In genomic region chr7:153398370-153398769, GRCh38 we compare ENCODE assay signal across 1 cellular context.
TF ChIP-seq lines count a peak whose summit lies in the region.

No MANE protein-coding gene starts in this region.

TF ChIP-seq in K562, 482 proteins besides CTCF, POLR2A, EP300 and RAD21 (continued from another document):
- no peak for TF ChIP-seq NFYB (IDR thresholded peaks at IDR 0.05; ENCODE audit: extremely low read depth, insufficient read length)
- TF ChIP-seq XRCC5 (IDR thresholded peaks at IDR 0.05; ENCODE audit: low read depth, low read length), result no peak
- no peak for TF ChIP-seq U2AF1 (optimal IDR thresholded peaks at IDR 0.05; ENCODE audit: low read depth, low read length)
- TF ChIP-seq HOXB6 (CRISPR knock-in tag; IDR thresholded peaks at IDR 0.05; ENCODE audit: borderline replicate concordance), result no peak
- TF ChIP-seq GTF2B (IDR thresholded peaks at IDR 0.05; ENCODE audit: extremely low read depth, insufficient read length), result no peak
- TF ChIP-seq ZNF561 (CRISPR knock-in tag; conservative IDR thresholded peaks at IDR 0.05), result no peak
- TF ChIP-seq, protein P1, sequence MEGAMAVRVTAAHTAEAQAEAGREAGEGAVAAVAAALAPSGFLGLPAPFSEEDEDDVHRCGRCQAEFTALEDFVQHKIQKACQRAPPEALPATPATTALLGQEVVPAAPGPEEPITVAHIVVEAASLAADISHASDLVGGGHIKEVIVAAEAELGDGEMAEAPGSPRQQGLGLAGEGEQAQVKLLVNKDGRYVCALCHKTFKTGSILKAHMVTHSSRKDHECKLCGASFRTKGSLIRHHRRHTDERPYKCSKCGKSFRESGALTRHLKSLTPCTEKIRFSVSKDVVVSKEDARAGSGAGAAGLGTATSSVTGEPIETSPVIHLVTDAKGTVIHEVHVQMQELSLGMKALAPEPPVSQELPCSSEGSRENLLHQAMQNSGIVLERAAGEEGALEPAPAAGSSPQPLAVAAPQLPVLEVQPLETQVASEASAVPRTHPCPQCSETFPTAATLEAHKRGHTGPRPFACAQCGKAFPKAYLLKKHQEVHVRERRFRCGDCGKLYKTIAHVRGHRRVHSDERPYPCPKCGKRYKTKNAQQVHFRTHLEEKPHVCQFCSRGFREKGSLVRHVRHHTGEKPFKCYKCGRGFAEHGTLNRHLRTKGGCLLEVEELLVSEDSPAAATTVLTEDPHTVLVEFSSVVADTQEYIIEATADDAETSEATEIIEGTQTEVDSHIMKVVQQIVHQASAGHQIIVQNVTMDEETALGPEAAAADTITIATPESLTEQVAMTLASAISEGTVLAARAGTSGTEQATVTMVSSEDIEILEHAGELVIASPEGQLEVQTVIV (CRISPR knock-in tag; IDR thresholded peaks at IDR 0.05; ENCODE audit: borderline replicate concordance), result no peak
- TF ChIP-seq, protein P2, sequence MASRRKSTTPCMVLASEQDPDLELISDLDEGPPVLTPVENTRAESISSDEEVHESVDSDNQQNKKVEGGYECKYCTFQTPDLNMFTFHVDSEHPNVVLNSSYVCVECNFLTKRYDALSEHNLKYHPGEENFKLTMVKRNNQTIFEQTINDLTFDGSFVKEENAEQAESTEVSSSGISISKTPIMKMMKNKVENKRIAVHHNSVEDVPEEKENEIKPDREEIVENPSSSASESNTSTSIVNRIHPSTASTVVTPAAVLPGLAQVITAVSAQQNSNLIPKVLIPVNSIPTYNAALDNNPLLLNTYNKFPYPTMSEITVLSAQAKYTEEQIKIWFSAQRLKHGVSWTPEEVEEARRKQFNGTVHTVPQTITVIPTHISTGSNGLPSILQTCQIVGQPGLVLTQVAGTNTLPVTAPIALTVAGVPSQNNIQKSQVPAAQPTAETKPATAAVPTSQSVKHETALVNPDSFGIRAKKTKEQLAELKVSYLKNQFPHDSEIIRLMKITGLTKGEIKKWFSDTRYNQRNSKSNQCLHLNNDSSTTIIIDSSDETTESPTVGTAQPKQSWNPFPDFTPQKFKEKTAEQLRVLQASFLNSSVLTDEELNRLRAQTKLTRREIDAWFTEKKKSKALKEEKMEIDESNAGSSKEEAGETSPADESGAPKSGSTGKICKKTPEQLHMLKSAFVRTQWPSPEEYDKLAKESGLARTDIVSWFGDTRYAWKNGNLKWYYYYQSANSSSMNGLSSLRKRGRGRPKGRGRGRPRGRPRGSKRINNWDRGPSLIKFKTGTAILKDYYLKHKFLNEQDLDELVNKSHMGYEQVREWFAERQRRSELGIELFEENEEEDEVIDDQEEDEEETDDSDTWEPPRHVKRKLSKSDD (conservative IDR thresholded peaks at IDR 0.05; ENCODE audit: low read length), result no peak
- TF ChIP-seq RNF2 (IDR thresholded peaks at IDR 0.05), result no peak
- TF ChIP-seq TSC22D4 (tag; IDR thresholded peaks at IDR 0.05), result no peak
- TF ChIP-seq, protein P3, sequence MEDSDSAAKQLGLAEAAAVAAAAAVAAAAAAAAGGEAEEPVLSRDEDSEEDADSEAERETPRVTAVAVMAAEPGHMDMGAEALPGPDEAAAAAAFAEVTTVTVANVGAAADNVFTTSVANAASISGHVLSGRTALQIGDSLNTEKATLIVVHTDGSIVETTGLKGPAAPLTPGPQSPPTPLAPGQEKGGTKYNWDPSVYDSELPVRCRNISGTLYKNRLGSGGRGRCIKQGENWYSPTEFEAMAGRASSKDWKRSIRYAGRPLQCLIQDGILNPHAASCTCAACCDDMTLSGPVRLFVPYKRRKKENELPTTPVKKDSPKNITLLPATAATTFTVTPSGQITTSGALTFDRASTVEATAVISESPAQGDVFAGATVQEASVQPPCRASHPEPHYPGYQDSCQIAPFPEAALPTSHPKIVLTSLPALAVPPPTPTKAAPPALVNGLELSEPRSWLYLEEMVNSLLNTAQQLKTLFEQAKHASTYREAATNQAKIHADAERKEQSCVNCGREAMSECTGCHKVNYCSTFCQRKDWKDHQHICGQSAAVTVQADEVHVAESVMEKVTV (CRISPR knock-in tag; IDR thresholded peaks at IDR 0.05), result 0 out of 2 replicates have a peak, but pooled peaks have one; percentile 16
- TF ChIP-seq, protein P4, sequence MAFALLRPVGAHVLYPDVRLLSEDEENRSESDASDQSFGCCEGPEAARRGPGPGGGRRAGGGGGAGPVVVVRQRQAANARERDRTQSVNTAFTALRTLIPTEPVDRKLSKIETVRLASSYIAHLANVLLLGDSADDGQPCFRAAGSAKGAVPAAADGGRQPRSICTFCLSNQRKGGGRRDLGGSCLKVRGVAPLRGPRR (CRISPR knock-in tag; IDR thresholded peaks at IDR 0.05), result no peak
- no peak for TF ChIP-seq HMGN3 (IDR thresholded peaks at IDR 0.05; ENCODE audit: borderline replicate concordance, extremely low read depth, insufficient read length, low read depth, low read length)
- no peak for TF ChIP-seq MECOM (CRISPR knock-in tag; IDR thresholded peaks at IDR 0.05)
- TF ChIP-seq, protein P5, sequence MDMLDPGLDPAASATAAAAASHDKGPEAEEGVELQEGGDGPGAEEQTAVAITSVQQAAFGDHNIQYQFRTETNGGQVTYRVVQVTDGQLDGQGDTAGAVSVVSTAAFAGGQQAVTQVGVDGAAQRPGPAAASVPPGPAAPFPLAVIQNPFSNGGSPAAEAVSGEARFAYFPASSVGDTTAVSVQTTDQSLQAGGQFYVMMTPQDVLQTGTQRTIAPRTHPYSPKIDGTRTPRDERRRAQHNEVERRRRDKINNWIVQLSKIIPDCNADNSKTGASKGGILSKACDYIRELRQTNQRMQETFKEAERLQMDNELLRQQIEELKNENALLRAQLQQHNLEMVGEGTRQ (CRISPR knock-in tag; IDR thresholded peaks at IDR 0.05), result no peak
- TF ChIP-seq HSF4 (CRISPR knock-in tag; IDR thresholded peaks at IDR 0.05; ENCODE audit: borderline replicate concordance), result no peak
- TF ChIP-seq ZNF780A (CRISPR knock-in tag; IDR thresholded peaks at IDR 0.05), result no peak
- no peak for TF ChIP-seq IRF9 (tag; IDR thresholded peaks at IDR 0.05)
- TF ChIP-seq, protein P6, sequence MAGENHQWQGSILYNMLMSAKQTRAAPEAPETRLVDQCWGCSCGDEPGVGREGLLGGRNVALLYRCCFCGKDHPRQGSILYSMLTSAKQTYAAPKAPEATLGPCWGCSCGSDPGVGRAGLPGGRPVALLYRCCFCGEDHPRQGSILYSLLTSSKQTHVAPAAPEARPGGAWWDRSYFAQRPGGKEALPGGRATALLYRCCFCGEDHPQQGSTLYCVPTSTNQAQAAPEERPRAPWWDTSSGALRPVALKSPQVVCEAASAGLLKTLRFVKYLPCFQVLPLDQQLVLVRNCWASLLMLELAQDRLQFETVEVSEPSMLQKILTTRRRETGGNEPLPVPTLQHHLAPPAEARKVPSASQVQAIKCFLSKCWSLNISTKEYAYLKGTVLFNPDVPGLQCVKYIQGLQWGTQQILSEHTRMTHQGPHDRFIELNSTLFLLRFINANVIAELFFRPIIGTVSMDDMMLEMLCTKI (IDR thresholded peaks at IDR 0.05; ENCODE audit: partially characterized antibody), result no peak
- TF ChIP-seq, protein P7, sequence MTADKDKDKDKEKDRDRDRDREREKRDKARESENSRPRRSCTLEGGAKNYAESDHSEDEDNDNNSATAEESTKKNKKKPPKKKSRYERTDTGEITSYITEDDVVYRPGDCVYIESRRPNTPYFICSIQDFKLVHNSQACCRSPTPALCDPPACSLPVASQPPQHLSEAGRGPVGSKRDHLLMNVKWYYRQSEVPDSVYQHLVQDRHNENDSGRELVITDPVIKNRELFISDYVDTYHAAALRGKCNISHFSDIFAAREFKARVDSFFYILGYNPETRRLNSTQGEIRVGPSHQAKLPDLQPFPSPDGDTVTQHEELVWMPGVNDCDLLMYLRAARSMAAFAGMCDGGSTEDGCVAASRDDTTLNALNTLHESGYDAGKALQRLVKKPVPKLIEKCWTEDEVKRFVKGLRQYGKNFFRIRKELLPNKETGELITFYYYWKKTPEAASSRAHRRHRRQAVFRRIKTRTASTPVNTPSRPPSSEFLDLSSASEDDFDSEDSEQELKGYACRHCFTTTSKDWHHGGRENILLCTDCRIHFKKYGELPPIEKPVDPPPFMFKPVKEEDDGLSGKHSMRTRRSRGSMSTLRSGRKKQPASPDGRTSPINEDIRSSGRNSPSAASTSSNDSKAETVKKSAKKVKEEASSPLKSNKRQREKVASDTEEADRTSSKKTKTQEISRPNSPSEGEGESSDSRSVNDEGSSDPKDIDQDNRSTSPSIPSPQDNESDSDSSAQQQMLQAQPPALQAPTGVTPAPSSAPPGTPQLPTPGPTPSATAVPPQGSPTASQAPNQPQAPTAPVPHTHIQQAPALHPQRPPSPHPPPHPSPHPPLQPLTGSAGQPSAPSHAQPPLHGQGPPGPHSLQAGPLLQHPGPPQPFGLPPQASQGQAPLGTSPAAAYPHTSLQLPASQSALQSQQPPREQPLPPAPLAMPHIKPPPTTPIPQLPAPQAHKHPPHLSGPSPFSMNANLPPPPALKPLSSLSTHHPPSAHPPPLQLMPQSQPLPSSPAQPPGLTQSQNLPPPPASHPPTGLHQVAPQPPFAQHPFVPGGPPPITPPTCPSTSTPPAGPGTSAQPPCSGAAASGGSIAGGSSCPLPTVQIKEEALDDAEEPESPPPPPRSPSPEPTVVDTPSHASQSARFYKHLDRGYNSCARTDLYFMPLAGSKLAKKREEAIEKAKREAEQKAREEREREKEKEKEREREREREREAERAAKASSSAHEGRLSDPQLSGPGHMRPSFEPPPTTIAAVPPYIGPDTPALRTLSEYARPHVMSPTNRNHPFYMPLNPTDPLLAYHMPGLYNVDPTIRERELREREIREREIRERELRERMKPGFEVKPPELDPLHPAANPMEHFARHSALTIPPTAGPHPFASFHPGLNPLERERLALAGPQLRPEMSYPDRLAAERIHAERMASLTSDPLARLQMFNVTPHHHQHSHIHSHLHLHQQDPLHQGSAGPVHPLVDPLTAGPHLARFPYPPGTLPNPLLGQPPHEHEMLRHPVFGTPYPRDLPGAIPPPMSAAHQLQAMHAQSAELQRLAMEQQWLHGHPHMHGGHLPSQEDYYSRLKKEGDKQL (CRISPR knock-in tag; IDR thresholded peaks at IDR 0.05; ENCODE audit: borderline replicate concordance), result no peak
- no peak for TF ChIP-seq CCNT2 (IDR thresholded peaks at IDR 0.05; ENCODE audit: borderline replicate concordance, extremely low read depth, insufficient read length, low read depth, low read length)
- no peak for TF ChIP-seq ZNF512 (tag; IDR thresholded peaks at IDR 0.05)
- no peak for TF ChIP-seq MXI1 (IDR thresholded peaks at IDR 0.05; ENCODE audit: low read depth, low read length)
